8 cellular contexts compared by ENCODE assay signal in genomic region chr1:30823627-30823968, GRCh38.
A peak's percentile ranks its signal among the peaks of the same experiment; 100 is the strongest.
DNase-seq lines count a peak whose midpoint lies in the region; ATAC-seq and TF ChIP-seq lines count a peak whose summit lies in the region.

No MANE protein-coding gene starts in this region.

- no peaks in the 10 kb centered on the region for H3K27me3 ChIP-seq in right atrium auricular region
- no peaks in the 10 kb centered on the region for H3K27me3 ChIP-seq in rectal smooth muscle tissue (ENCODE audit: control insufficient read depth, insufficient read depth, low read length)

- peaks cover 17% of the 10 kb centered on the region for H3K27me3 Mint-ChIP-seq in Calu3 (ENCODE audit: unreplicated experiment)
- H3K27me3 Mint-ChIP-seq in T-helper 17 cell = peaks cover 82% of the 10 kb centered on the region

- no TSS peak for BruUV-seq in Calu3 (replicated peaks; lab: Mats Ljungman, UMichigan)

- H3K36me3 ChIP-seq in right atrium auricular region (no peaks in the 10 kb centered on the region), rectal smooth muscle tissue (ENCODE audit: control insufficient read depth, insufficient read depth, low read length) (no peaks in the 10 kb centered on the region)

- no peak for ATAC-seq in T-helper 17 cell
- ATAC-seq in GM18498 (IDR thresholded peaks at IDR 0.05; ENCODE audit: unreplicated experiment) = no peak
- no peak for ATAC-seq in HG03571 (IDR thresholded peaks at IDR 0.05; ENCODE audit: unreplicated experiment)

- intact Hi-C loops in Calu3 (cut with micrococcal nuclease; ENCODE audit: unreplicated experiment) = no loop called here

- H3K4me3 Mint-ChIP-seq in Calu3 (ENCODE audit: low read depth, unreplicated experiment) (peak overlapping the region; percentile 72), T-helper 17 cell (peak overlapping the region; percentile 93)

- peaks cover 0 to 24% of the 10 kb centered on the region in 2 donors for H3K4me1 ChIP-seq in right atrium auricular region
- H3K4me1 ChIP-seq in rectal smooth muscle tissue (ENCODE audit: control insufficient read depth, insufficient read depth, low read length) = peaks cover 50% of the 10 kb centered on the region

- no peaks in the 10 kb centered on the region for H3K9me3 Mint-ChIP-seq in Calu3 (ENCODE audit: low read depth, unreplicated experiment)

- no peak for TF ChIP-seq CTCF in Calu3 (IDR thresholded peaks at IDR 0.05; ENCODE audit: unreplicated experiment)
- TF ChIP-seq CTCF in right atrium auricular region (IDR thresholded peaks at IDR 0.05) = no peak

- CTCF ChIA-PET in Calu3 (lab: Charles Lee) = interaction anchor here (0.5 to 3.0 kb wide), 4 partner anchors 13 to 37 kb away, joined by 3 to 9 read pairs (median 5); no protein-coding TSS in a partner anchor

- DNase-seq in Calu3 (no peak), T-helper 17 cell (no peak), right atrium auricular region (ENCODE audit: low spot score) (no peak)
- no peak for DNase-seq in stimulated activated CD4-positive, alpha-beta T cell treated with anti-CD3 and anti-CD28 coated beads, Interleukin-4, amount 100 ng/mL, for 24 hours
- DNase-seq in activated effector memory CD4-positive, alpha-beta T cell treated with Interleukin-2 at 50 U/mL for 16 hours = no peak

- peak overlapping the region; percentile 91 to 98 for H3K27ac ChIP-seq in right atrium auricular region
- peak overlapping the region; percentile 98 for H3K27ac ChIP-seq in rectal smooth muscle tissue (ENCODE audit: low read depth, low read length)

- H3K9me3 ChIP-seq in T-helper 17 cell (ENCODE audit: control insufficient read depth, low read length, poor library complexity, severe bottlenecking) = no peaks in the 10 kb centered on the region
- no peaks in the 10 kb centered on the region for H3K9me3 ChIP-seq in right atrium auricular region

- H3K4me3 ChIP-seq in right atrium auricular region (peak overlapping the region in 1 of 2 donors; percentile 46), rectal smooth muscle tissue (ENCODE audit: low read length) (peak overlapping the region; percentile 78)

- peak overlapping the region; percentile 21 for H3K9ac ChIP-seq in rectal smooth muscle tissue (ENCODE audit: low read length)

- H3K36me3 Mint-ChIP-seq in Calu3 (ENCODE audit: insufficient read depth, unreplicated experiment) = peaks cover 14% of the 10 kb centered on the region
- H3K36me3 Mint-ChIP-seq in T-helper 17 cell (ENCODE audit: low read depth) = peaks cover 10% of the 10 kb centered on the region

- H3K27ac Mint-ChIP-seq in Calu3 (ENCODE audit: unreplicated experiment) = peak overlapping the region; percentile 72
- H3K27ac Mint-ChIP-seq in T-helper 17 cell = peak overlapping the region; percentile 79

- H3K4me1 Mint-ChIP-seq in Calu3 (ENCODE audit: low read depth, unreplicated experiment) (peaks cover 33% of the 10 kb centered on the region), T-helper 17 cell (peaks cover 21% of the 10 kb centered on the region)
